8 cellular contexts compared by ENCODE assay signal in the genomic region with DNA sequence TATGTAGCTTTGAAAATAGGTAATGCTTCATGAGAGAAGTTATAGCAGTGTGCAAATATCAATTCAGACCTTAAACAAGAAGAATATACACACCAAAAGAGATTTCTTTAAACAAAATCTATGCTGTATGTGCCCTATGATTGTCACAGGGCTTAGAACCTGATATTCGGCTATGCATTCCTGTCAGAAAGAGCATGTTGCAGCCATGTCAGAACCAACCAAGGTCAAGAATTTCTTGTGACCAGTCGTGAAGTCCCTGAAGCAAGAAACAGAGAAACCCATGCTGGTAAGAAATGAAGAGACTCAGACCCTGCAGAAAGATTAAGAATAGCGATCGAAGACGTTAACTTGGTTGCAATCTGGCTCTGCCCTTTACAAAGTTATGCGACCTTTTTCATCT.
A peak's percentile ranks its signal among the peaks of the same experiment; 100 is the strongest.
DNase-seq lines count a peak whose midpoint lies in the region; ATAC-seq and TF ChIP-seq lines count a peak whose summit lies in the region.

No MANE protein-coding gene starts in this region.

- no peak for ATAC-seq in HG02798 (IDR thresholded peaks at IDR 0.05; ENCODE audit: poor library complexity, unreplicated experiment)
- no peak for ATAC-seq in HG02870 (IDR thresholded peaks at IDR 0.05; ENCODE audit: unreplicated experiment)

- H3K36me3 ChIP-seq in SK-N-MC (ENCODE audit: insufficient read depth, low read length), result peaks cover 4% of the 10 kb centered on the region; the same call in 1 of the 2 replicates

- TF ChIP-seq CTCF in foreskin fibroblast (IDR thresholded peaks at IDR 0.05; ENCODE audit: low read depth, low read length), result no peak

- DNase-seq in DMS53 (lab: John Stamatoyannopoulos, UW) (peak; percentile 22), DMS53 treated with DMSO at 0.1 percent for 48 hours (lab: John Stamatoyannopoulos, UW; ENCODE audit: unreplicated experiment) (no peak), SK-N-MC (ENCODE audit: low read depth, low spot score) (no peak), foreskin fibroblast (peak in 1 of 2 donors; percentile 4), skeletal muscle cell (ENCODE audit: low read depth) (no peak), ecto neural progenitor cell (ENCODE audit: low spot score) (no peak)

- H3K27ac ChIP-seq in SK-N-MC, result no peak overlapping the region

- H3K4me3 ChIP-seq in SK-N-MC (peak overlapping the region; percentile 88), foreskin fibroblast (ENCODE audit: low read depth in 1 of 2, low read length in 2 of 2) (peak overlapping the region; percentile 68 to 85), skeletal muscle cell (ENCODE audit: low read depth, low read length) (peak overlapping the region; percentile 70)

- no peaks in the 10 kb centered on the region for H3K9me3 ChIP-seq in SK-N-MC (ENCODE audit: low read depth, low read length)

- H3K9ac ChIP-seq in SK-N-MC (ENCODE audit: insufficient read length), result peak overlapping the region; percentile 80
